Comparison of ENCODE assay signal across 1 cellular context in genomic region chr7:4633012-4633411, GRCh38.
TF ChIP-seq lines count a peak whose summit lies in the region.

No MANE protein-coding gene starts in this region.

TF ChIP-seq in IMR-90, 13 proteins besides CTCF, POLR2A, EP300 and RAD21:
- TF ChIP-seq, protein P1, sequence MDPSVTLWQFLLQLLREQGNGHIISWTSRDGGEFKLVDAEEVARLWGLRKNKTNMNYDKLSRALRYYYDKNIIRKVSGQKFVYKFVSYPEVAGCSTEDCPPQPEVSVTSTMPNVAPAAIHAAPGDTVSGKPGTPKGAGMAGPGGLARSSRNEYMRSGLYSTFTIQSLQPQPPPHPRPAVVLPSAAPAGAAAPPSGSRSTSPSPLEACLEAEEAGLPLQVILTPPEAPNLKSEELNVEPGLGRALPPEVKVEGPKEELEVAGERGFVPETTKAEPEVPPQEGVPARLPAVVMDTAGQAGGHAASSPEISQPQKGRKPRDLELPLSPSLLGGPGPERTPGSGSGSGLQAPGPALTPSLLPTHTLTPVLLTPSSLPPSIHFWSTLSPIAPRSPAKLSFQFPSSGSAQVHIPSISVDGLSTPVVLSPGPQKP (IDR thresholded peaks at IDR 0.05; ENCODE audit: borderline replicate concordance, low read depth, low read length): no peak
- no peak for TF ChIP-seq MXI1 (IDR thresholded peaks at IDR 0.05; ENCODE audit: borderline replicate concordance, low read depth, low read length)
- TF ChIP-seq FOS (IDR thresholded peaks at IDR 0.05; ENCODE audit: low read depth, low read length): peak; percentile 59; the same call in 1 of the 2 replicates
- TF ChIP-seq NFE2L2 (IDR thresholded peaks at IDR 0.05; ENCODE audit: low read depth, low read length): peak; percentile 50; the same call in 1 of the 2 replicates
- TF ChIP-seq SMC3 (IDR thresholded peaks at IDR 0.05; ENCODE audit: low read depth, low read length): no peak
- TF ChIP-seq RCOR1 (IDR thresholded peaks at IDR 0.05; ENCODE audit: insufficient replicate concordance, low read length): no peak
- no peak for TF ChIP-seq CHD1 (IDR thresholded peaks at IDR 0.05; ENCODE audit: low read depth, low read length)
- no peak for TF ChIP-seq RFX5 (IDR thresholded peaks at IDR 0.05; ENCODE audit: low read depth, low read length)
